Comparison of ENCODE assay signal across 7 cellular contexts in genomic region chr2:60735496-60736250, GRCh38. TPM values are rescaled to one million over a fixed set of nuclear protein-coding genes. Genes with fewer than 3 reads are reported as not detected.
DNase-seq lines count a peak whose midpoint lies in the region; ATAC-seq, FAIRE-seq and TF ChIP-seq lines count a peak whose summit lies in the region.

No MANE protein-coding gene starts in this region.

- H3K27me3 ChIP-seq in endothelial cell of umbilical vein (ENCODE audit: control insufficient read depth in 2 of 2, insufficient read depth in 2 of 2, low read length in 2 of 2) (peaks cover 11 to 16% of the 10 kb centered on the region in 2 experiments), neuron (ENCODE audit: insufficient read depth, low read length) (peaks cover 28% of the 10 kb centered on the region)

- no peak for ATAC-seq in HG03378 (IDR thresholded peaks at IDR 0.05; ENCODE audit: unreplicated experiment)

- intact Hi-C loops in endothelial cell of umbilical vein (cut with micrococcal nuclease) = no loop called here

- peaks cover 3% of the 10 kb centered on the region for H3K4me1 ChIP-seq in endothelial cell of umbilical vein (ENCODE audit: control insufficient read depth, extremely low read depth, insufficient read depth, low read length)
- H3K4me1 ChIP-seq in neuron (ENCODE audit: insufficient read depth, low read length) = peaks cover 6% of the 10 kb centered on the region

- CTCF ChIA-PET in endothelial cell of umbilical vein (lab: Charles Lee) = interaction anchor here (1.7 kb wide), 1 partner anchor 28 kb away, joined by 6 read pairs; no protein-coding TSS in a partner anchor

- H3K9me3 ChIP-seq in endothelial cell of umbilical vein (replicated peaks; ENCODE audit: control insufficient read depth, insufficient read depth, low read length) (no peaks in the 10 kb centered on the region), neuron (ENCODE audit: low read length) (no peaks in the 10 kb centered on the region)

- peak overlapping the region; percentile 69 for H3K4me2 ChIP-seq in endothelial cell of umbilical vein (ENCODE audit: insufficient read depth, low read length)

- BruUV-seq in endothelial cell of umbilical vein (replicated peaks; lab: Mats Ljungman, UMichigan) = no TSS peak

- H3K9ac ChIP-seq in endothelial cell of umbilical vein (replicated peaks; ENCODE audit: extremely low read depth, insufficient read depth, low read length) = no peak overlapping the region

- H2AFZ ChIP-seq in endothelial cell of umbilical vein (ENCODE audit: low read depth, low read length) (peak overlapping the region; percentile 76), neuron (ENCODE audit: low read depth, low read length) (peak overlapping the region; percentile 84)

- H3K36me3 ChIP-seq in endothelial cell of umbilical vein (ENCODE audit: control insufficient read depth in 2 of 2, extremely low read depth in 1 of 2, insufficient read depth in 2 of 2, low read length in 2 of 2) (no peaks in the 10 kb centered on the region), neuron (ENCODE audit: insufficient read depth, low read length) (no peaks in the 10 kb centered on the region)

- H3K4me3 ChIP-seq in WI38 (ENCODE audit: low read depth, low read length) (peak overlapping the region; percentile 30), endothelial cell of umbilical vein (replicated peaks in 1 of 3; ENCODE audit: insufficient read depth in 1 of 3, low read depth in 1 of 3, low read length in 3 of 3) (peak overlapping the region; percentile 9 to 58 (median 16)), neuron (ENCODE audit: low read length) (peak overlapping the region; percentile 37)

- no peak overlapping the region for H3K27ac ChIP-seq in endothelial cell of umbilical vein (ENCODE audit: insufficient read depth, low read depth, low read length)

- peak; percentile 15 for DNase-seq in HPDE6-E6E7 (ENCODE audit: extremely low spot score)
- DNase-seq in endothelial cell of umbilical vein (ENCODE audit: low read depth, low spot score) = no peak
- DNase-seq in AG08396 (ENCODE audit: low spot score) = no peak
- no peak for DNase-seq in cortex of kidney (lab: John Stamatoyannopoulos, UW)

- POLR2A ChIA-PET in endothelial cell of umbilical vein (lab: Charles Lee) = no interaction called here

- no peak for TF ChIP-seq CTCF in WI38 (IDR thresholded peaks at IDR 0.05; ENCODE audit: low read depth, low read length)
- no peak for TF ChIP-seq CTCF in endothelial cell of umbilical vein (IDR thresholded peaks at IDR 0.05; ENCODE audit: extremely low read depth in 1 of 2, insufficient read depth in 1 of 2, low read depth in 1 of 2, low read length in 2 of 2)

- no peaks in the 10 kb centered on the region for H3K79me2 ChIP-seq in endothelial cell of umbilical vein (ENCODE audit: control insufficient read depth, insufficient read depth, low read length)

- FAIRE-seq in endothelial cell of umbilical vein (lab: Jason Lieb, UNC) = no peak

- dilution Hi-C loops in endothelial cell of umbilical vein (cut with MboI; ENCODE audit: extremely low pct_ligation_motif_present, low sequenced_read_pairs) = no loop called here

- H3K9me1 ChIP-seq in endothelial cell of umbilical vein (replicated peaks; ENCODE audit: control insufficient read depth, extremely low read depth, insufficient read depth, low read length) = no peaks in the 10 kb centered on the region

- H4K20me1 ChIP-seq in endothelial cell of umbilical vein (replicated peaks; ENCODE audit: control insufficient read depth, extremely low read depth, insufficient read depth, low read length) = no peaks in the 10 kb centered on the region

- TF ChIP-seq POLR2A in endothelial cell of umbilical vein (IDR thresholded peaks at IDR 0.05; ENCODE audit: low read depth, low read length) = no peak

TF ChIP-seq in endothelial cell of umbilical vein, 7 proteins besides CTCF, POLR2A, EP300 and RAD21:
- TF ChIP-seq EZH2 (IDR thresholded peaks at IDR 0.05; ENCODE audit: borderline replicate concordance, low read depth, low read length, severe bottlenecking) (peak; percentile 63), MAX (IDR thresholded peaks at IDR 0.05; ENCODE audit: insufficient read depth, insufficient read length) (no peak)
TF ChIP-seq in endothelial cell of umbilical vein: peak in this region for 1.

RNA-seq across cellular contexts. Expression of gene PAPOLG, which starts 20.4 kb away (rescaled TPM):
- total RNA-seq in endothelial cell of umbilical vein = 14.9 TPM in 2 replicates
- polyA plus RNA-seq in endothelial cell of umbilical vein = 3.8 and 4.2 TPM in 2 replicates
- polyA plus RNA-seq in endothelial cell of umbilical vein (2011; cell fraction: cytosol; rRNA removed) = 4.0 and 4.4 TPM in 2 replicates
- polyA plus RNA-seq in endothelial cell of umbilical vein (2011; cell fraction: nucleus; rRNA removed) = 12.7 and 13.5 TPM in 2 replicates
- polyA plus RNA-seq in endothelial cell of umbilical vein (2012) = 9.2 and 11.4 TPM in 2 replicates
- polyA minus RNA-seq in endothelial cell of umbilical vein = 13.8 and 15.4 TPM in 2 replicates
- polyA minus RNA-seq in endothelial cell of umbilical vein (2011; cell fraction: cytosol; rRNA and poly(A)+ RNA removed) = 7.1 TPM
- 12.4 and 19.1 TPM in 2 replicates for polyA minus RNA-seq in endothelial cell of umbilical vein (2011; cell fraction: nucleus; rRNA and poly(A)+ RNA removed)
